Comparison of ENCODE assay signal across 8 cellular contexts in genomic region chr16:21506857-21507456, GRCh38.
DNase-seq lines count a peak whose midpoint lies in the region; ATAC-seq and TF ChIP-seq lines count a peak whose summit lies in the region.
"Not testable (repeated sequence)": the region's sequence is repeated elsewhere in the genome, so short reads cannot be mapped to it uniquely, and the experiment has no call there.

No MANE protein-coding gene starts in this region.

- DNase-seq in NOMO-1 (lab: John Stamatoyannopoulos, UW; ENCODE audit: unreplicated experiment in 2 of 2), result peak; percentile 14 to 26
- DNase-seq in activated CD8-positive, alpha-beta memory T cell treated with anti-CD3 and anti-CD28 coated beads, Interleukin-2, amount 50 U/mL, for 48 hours, result peak; percentile 82
- peak; percentile 8 for DNase-seq in nephron progenitor cell
- DNase-seq in tibial artery, result peak; percentile 21 to 72

- H3K27me3 ChIP-seq in tibial artery, result not testable (repeated sequence)

- peaks cover 9 to 72% (median 30%) of the 10 kb centered on the region in 4 donors for H3K4me1 ChIP-seq in tibial artery

- H3K27ac ChIP-seq in tibial artery, result peak overlapping the region; percentile 19 to 74

- not testable (repeated sequence) for H3K36me3 ChIP-seq in tibial artery

- not testable (repeated sequence) for H3K9me3 ChIP-seq in tibial artery

- not testable (repeated sequence) for TF ChIP-seq CTCF in nephron progenitor cell (IDR thresholded peaks at IDR 0.05); tibial artery (IDR thresholded peaks at IDR 0.05)

- intact Hi-C loops in tibial artery (cut with DNase I; ENCODE audit: low total_unique reads), result loop anchor here (10.0 kb wide), 1 partner anchor 48 kb away; no protein-coding TSS in a partner anchor

- ATAC-seq in GM18498 (IDR thresholded peaks at IDR 0.05; ENCODE audit: unreplicated experiment) (peak; percentile 54), GM21526 (IDR thresholded peaks at IDR 0.05; ENCODE audit: low FRiP score, unreplicated experiment) (peak; percentile 42), HG03342 (IDR thresholded peaks at IDR 0.05; ENCODE audit: unreplicated experiment) (peak; percentile 52), esophagus mucosa (peak; percentile 2)

- peak overlapping the region; percentile 88 for H3K27ac Mint-ChIP-seq in nephron progenitor cell

- not testable (repeated sequence) for H3K9me3 Mint-ChIP-seq in nephron progenitor cell

- H3K4me3 Mint-ChIP-seq in nephron progenitor cell, result peak overlapping the region; percentile 25

- peaks cover 75% of the 10 kb centered on the region for H3K4me1 Mint-ChIP-seq in nephron progenitor cell

- H3K27me3 Mint-ChIP-seq in nephron progenitor cell (ENCODE audit: low read depth, poor library complexity), result not testable (repeated sequence)

- H3K36me3 Mint-ChIP-seq in nephron progenitor cell (ENCODE audit: low read depth), result not testable (repeated sequence)

- not testable (repeated sequence) for H3K4me3 ChIP-seq in tibial artery

Comparison
In these comparisons a context has a peak if more than half of its experiments do, and no peak if none do; other contexts are left out.
1. ATAC-seq: peak in every context shown above with its lines; median percentile 54 in GM18498; 52 in HG03342; 42 in GM21526; 2 in esophagus mucosa.
2. DNase-seq: peak in every context shown above with its lines; median percentile 82 in activated CD8-positive, alpha-beta memory T cell treated with anti-CD3 and anti-CD28 coated beads, Interleukin-2, amount 50 U/mL, for 48 hours; 46 in tibial artery; 20 in NOMO-1; 8 in nephron progenitor cell.